Comparison of ENCODE assay signal across 8 cellular contexts in the genomic region with DNA sequence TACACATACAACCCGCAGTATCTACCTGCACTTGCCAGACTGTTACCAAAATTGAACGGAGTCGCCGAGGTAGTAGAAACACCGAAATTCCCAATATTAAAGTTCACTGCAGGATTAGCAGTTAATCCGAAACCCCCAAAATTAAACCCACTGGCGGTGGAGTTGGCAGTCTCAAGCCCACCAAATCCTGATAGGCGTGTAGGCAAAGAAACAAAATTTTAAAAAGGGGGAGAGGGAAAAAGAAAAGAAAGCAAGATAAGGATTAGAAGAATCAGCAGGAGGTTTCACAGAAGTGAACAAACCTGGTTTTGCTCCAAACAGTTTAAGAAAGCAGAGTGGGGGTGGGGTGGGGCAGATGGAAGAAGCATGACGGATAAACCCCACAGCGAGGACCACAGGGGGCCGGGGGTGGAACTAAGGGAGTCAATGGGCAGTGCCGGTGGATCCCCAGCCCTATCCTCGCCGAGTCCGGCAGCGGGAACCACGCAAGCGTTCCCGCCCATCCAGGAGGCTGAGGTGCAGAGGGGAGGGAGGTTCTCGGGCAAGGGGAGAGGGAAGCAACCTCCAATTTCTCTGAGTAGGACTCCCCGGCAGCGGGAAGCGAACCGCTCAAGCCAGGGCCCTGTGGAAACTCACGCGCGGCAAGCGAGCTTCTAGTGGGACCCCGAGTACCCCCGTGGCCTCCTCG.
DNase-seq lines count a peak whose midpoint lies in the region; ATAC-seq and TF ChIP-seq lines count a peak whose summit lies in the region.

No MANE protein-coding gene starts in this region.

- H3K27ac ChIP-seq in VCaP (peak overlapping the region; percentile 87), cingulate gyrus (ENCODE audit: low read depth, low read length) (peak overlapping the region; percentile 69)

- no peak for TF ChIP-seq CTCF in VCaP (conservative IDR thresholded peaks at IDR 0.05)

- DNase-seq in 8988T (peak; percentile 32), NCI-H2171 (lab: John Stamatoyannopoulos, UW) (peak; percentile 41), left kidney (ENCODE audit: low read depth, low spot score) (peak; percentile 88)
- DNase-seq in stimulated activated CD4-positive, alpha-beta T cell treated with anti-CD3 and anti-CD28 coated beads, Interleukin-4, amount 100 ng/mL, for 24 hours = peak; percentile 48

- peak; percentile 14 for ATAC-seq in GM18499 (IDR thresholded peaks at IDR 0.05; ENCODE audit: insufficient read depth, unreplicated experiment)
- peak; percentile 37 for ATAC-seq in HG03039 (IDR thresholded peaks at IDR 0.05; ENCODE audit: unreplicated experiment)

Comparison
In these comparisons a context has a peak if more than half of its experiments do, and no peak if none do; other contexts are left out.
1. Peak in every context shown above with its lines: DNase-seq, ATAC-seq and H3K27ac ChIP-seq.
2. DNase-seq: peak in every context shown above with its lines; median percentile 88 in left kidney; 48 in stimulated activated CD4-positive, alpha-beta T cell treated with anti-CD3 and anti-CD28 coated beads, Interleukin-4, amount 100 ng/mL, for 24 hours; 41 in NCI-H2171; 32 in 8988T.